Comparison of ENCODE assay signal across 23 cellular contexts in the genomic region with DNA sequence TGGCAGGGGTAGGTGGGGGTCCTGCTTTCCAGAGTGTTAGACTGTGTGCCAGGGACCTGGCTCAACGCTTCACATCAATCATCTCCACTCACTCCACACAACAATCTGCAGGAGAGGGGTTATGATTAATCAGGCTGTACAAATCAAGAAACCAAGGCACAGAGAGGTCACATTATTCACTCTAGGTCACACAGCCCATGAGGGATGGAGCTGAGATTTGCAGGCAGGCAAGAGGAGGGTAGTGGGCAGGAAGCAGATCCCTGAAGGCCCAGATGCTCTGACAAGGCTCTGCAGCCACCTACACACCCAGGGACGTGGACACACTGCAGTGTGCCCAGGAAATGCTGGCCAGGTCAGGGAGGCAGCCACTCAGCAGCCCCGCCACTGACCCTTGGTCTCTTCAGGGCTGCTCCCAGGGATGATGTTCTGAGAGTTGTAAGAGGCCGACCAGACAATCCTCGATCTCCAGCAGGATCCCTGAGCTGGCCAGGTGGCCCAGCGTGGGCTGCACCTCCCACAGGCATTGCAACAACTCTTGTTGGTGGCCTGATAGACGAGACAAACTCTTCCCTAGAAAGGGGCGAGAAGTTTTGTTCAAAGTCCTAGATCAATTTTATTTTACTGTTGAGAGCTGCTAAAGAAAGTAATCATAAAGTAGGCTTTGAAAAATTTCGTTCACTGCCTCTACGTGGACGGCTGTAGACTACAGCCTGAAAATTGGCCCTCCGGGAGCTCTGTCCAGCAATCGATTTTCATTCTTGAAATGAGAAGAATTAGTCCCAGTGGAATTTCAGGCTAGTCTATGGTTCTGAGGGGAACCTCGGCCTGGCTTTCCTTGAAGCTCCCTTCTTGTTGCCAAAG. TPM values are rescaled to one million over a fixed set of nuclear protein-coding genes. Genes with fewer than 3 reads are reported as not detected.
A peak's percentile ranks its signal among the peaks of the same experiment; 100 is the strongest.
DNase-seq lines count a peak whose midpoint lies in the region; TF ChIP-seq lines count a peak whose summit lies in the region.
"Had no signal": no experiment of that assay in that cellular context is flagged by ENCODE, and none has a peak within 500 bp of the region (broad histone marks: within the 10 kb centered on the region; RNA-seq: fewer than 3 reads in every experiment).

No MANE protein-coding gene starts in this region.

- H3K4me1 ChIP-seq in CD4-positive, alpha-beta memory T cell (ENCODE audit: insufficient read depth, low read length) = peaks cover 17% of the 10 kb centered on the region
- peaks cover 21% of the 10 kb centered on the region for H3K4me1 ChIP-seq in Loucy (ENCODE audit: insufficient read depth, low read length, poor library complexity, severe bottlenecking)
- H3K4me1 ChIP-seq in osteoblast (ENCODE audit: insufficient read depth, low read length) = no peaks in the 10 kb centered on the region
- H3K4me1 ChIP-seq in adrenal gland (replicated peaks in 1 of 2) = peaks cover 0 to 5% of the 10 kb centered on the region in 2 donors

- H3K27ac Mint-ChIP-seq in CD4-positive, alpha-beta memory T cell = peak overlapping the region in 6 of 7 donors; percentile 43 to 77 (median 58)
- H3K27ac Mint-ChIP-seq in dendritic cell treated with granulocyte-macrophage colony-stimulating factor and Interleukin-4, amounts not matched to agents 40 ng/mL and 50 ng/mL, for 4 days = peak overlapping the region; percentile 71
- H3K27ac Mint-ChIP-seq: stimulated activated naive B cell treated with anti-CD40 and anti-IgM and Interleukin-4, amounts not matched to agents 10 μg/mL and 1 μg/mL and 100 μg/mL, for 72 hours had no signal

- DNase-seq in CD4-positive, alpha-beta memory T cell = no peak
- DNase-seq in osteoblast (ENCODE audit: insufficient read length, low spot score, missing footprints) (peak; percentile 61), HUDEP-2 (lab: John Stamatoyannopoulos, UW; ENCODE audit: unreplicated experiment in 76 of 76) (no peak), adrenal gland (no peak)
- DNase-seq in stimulated activated CD8-positive, alpha-beta memory T cell treated with anti-CD3 and anti-CD28 coated beads, Interleukin-4, amount 100 ng/mL, for 48 hours = no peak
- DNase-seq: activated CD4-positive, alpha-beta T cell treated with anti-CD3 and anti-CD28 coated beads for 1 hour; activated effector memory CD4-positive, alpha-beta T cell treated with Interleukin-2 at 50 U/mL for 16 hours; CD8-positive, alpha-beta T cell; cerebellar nuclear complex; DMS153; islet precursor cell; NCI-H1436; NCI-H2107; NCI-H446; NCI-H82; pancreas; stimulated activated CD4-positive, alpha-beta T cell treated with anti-CD3 and anti-CD28 coated beads, Interleukin-12 subunit alpha, Interleukin-12 subunit beta, amount 100 ng/mL, for 4 hours; stimulated activated CD4-positive, alpha-beta T cell treated with anti-CD3 and anti-CD28 coated beads, Interleukin-4, amount 100 ng/mL, for 1 hour; stimulated activated naive B cell treated with anti-CD40 and anti-IgM and Interleukin-4, amounts not matched to agents 10 μg/mL and 1 μg/mL and 100 μg/mL, for 72 hours had no signal

- H4K20me1 ChIP-seq in Loucy (ENCODE audit: insufficient read depth, low read length, poor library complexity, severe bottlenecking) = no peaks in the 10 kb centered on the region
- H4K20me1 ChIP-seq in osteoblast (ENCODE audit: insufficient read depth, low read length) = peaks cover 2% of the 10 kb centered on the region

- POLR2A ChIA-PET in CD4-positive, alpha-beta memory T cell (lab: Charles Lee; ENCODE audit: partially characterized antibody) = interaction anchor here (15.7 kb wide), 1 partner anchor 30 kb away, joined by 394 read pairs; no protein-coding TSS in a partner anchor

- H3K9me3 Mint-ChIP-seq in CD4-positive, alpha-beta memory T cell = no peaks in the 10 kb centered on the region
- no peaks in the 10 kb centered on the region for H3K9me3 Mint-ChIP-seq in dendritic cell treated with granulocyte-macrophage colony-stimulating factor and Interleukin-4, amounts not matched to agents 40 ng/mL and 50 ng/mL, for 4 days
- H3K9me3 Mint-ChIP-seq: activated CD4-positive, alpha-beta memory T cell treated with anti-CD3 and anti-CD28 coated beads, Interleukin-2, amount 10 ng/mL, durations not matched to agents 7 days and 5 days; CD8-positive, alpha-beta T cell; stimulated activated naive B cell treated with anti-CD40 and anti-IgM and Interleukin-4, amounts not matched to agents 10 μg/mL and 1 μg/mL and 100 μg/mL, for 72 hours had no signal

- H3K4me2 ChIP-seq in Loucy (ENCODE audit: low read depth, low read length, poor library complexity, severe bottlenecking) (peak overlapping the region; percentile 49), osteoblast (ENCODE audit: insufficient read depth, low read length) (no peak overlapping the region)
- H3K4me2 ChIP-seq: KMS-11 had no signal

- no peak overlapping the region for H2AFZ ChIP-seq in Loucy (ENCODE audit: low read length)
- no peak overlapping the region for H2AFZ ChIP-seq in osteoblast (ENCODE audit: low read length)

- 76 to 88% (median 86%) methylated on average over 10 to 14 of the region's 14 CpGs for WGBS in adrenal gland, 4 donors

- H3K27me3 ChIP-seq in CD4-positive, alpha-beta memory T cell (ENCODE audit: insufficient read depth, low read length) = no peaks in the 10 kb centered on the region
- no peaks in the 10 kb centered on the region for H3K27me3 ChIP-seq in Loucy (ENCODE audit: insufficient read depth, low read length, poor library complexity, severe bottlenecking)
- H3K27me3 ChIP-seq in osteoblast (ENCODE audit: insufficient read depth, low read length) = no peaks in the 10 kb centered on the region
- no peaks in the 10 kb centered on the region for H3K27me3 ChIP-seq in adrenal gland
- H3K27me3 ChIP-seq: pancreas had no signal

- H3K36me3 ChIP-seq in CD4-positive, alpha-beta memory T cell (ENCODE audit: insufficient read depth, low read length) = no peaks in the 10 kb centered on the region
- no peaks in the 10 kb centered on the region for H3K36me3 ChIP-seq in Loucy (ENCODE audit: insufficient read depth, low read length)
- H3K36me3 ChIP-seq in osteoblast (ENCODE audit: insufficient read depth, low read length) = no peaks in the 10 kb centered on the region
- H3K36me3 ChIP-seq in adrenal gland (replicated peaks in 1 of 2) = no peaks in the 10 kb centered on the region
- H3K36me3 ChIP-seq: pancreas had no signal

- TF ChIP-seq CTCF in Loucy (conservative IDR thresholded peaks at IDR 0.05; ENCODE audit: low read length) = no peak
- TF ChIP-seq CTCF in osteoblast (IDR thresholded peaks at IDR 0.05; ENCODE audit: extremely low read depth, low read depth, low read length) = no peak
- TF ChIP-seq CTCF in adrenal gland (IDR thresholded peaks at IDR 0.05) = no peak

- peaks cover 0 to 6% of the 10 kb centered on the region in 2 donors for H3K36me3 Mint-ChIP-seq in CD4-positive, alpha-beta memory T cell
- peaks cover 7% of the 10 kb centered on the region for H3K36me3 Mint-ChIP-seq in dendritic cell treated with granulocyte-macrophage colony-stimulating factor and Interleukin-4, amounts not matched to agents 40 ng/mL and 50 ng/mL, for 4 days (ENCODE audit: low read depth)

- H3K4me3 ChIP-seq in CD4-positive, alpha-beta memory T cell (ENCODE audit: low read length in 2 of 2) = no peak overlapping the region
- no peak overlapping the region for H3K4me3 ChIP-seq in Loucy (ENCODE audit: low read length, poor library complexity, severe bottlenecking)
- no peak overlapping the region for H3K4me3 ChIP-seq in osteoblast (ENCODE audit: insufficient read depth, low read length)
- H3K4me3 ChIP-seq in adrenal gland = no peak overlapping the region
- H3K4me3 ChIP-seq: pancreas had no signal

- H3K4me3 Mint-ChIP-seq in CD4-positive, alpha-beta memory T cell = peak overlapping the region in 1 of 8 donors; percentile 2
- H3K4me3 Mint-ChIP-seq in dendritic cell treated with granulocyte-macrophage colony-stimulating factor and Interleukin-4, amounts not matched to agents 40 ng/mL and 50 ng/mL, for 4 days = no peak overlapping the region
- H3K4me3 Mint-ChIP-seq: activated CD4-positive, alpha-beta memory T cell treated with anti-CD3 and anti-CD28 coated beads, Interleukin-2, amount 10 ng/mL, durations not matched to agents 7 days and 5 days; CD8-positive, alpha-beta T cell; stimulated activated naive B cell treated with anti-CD40 and anti-IgM and Interleukin-4, amounts not matched to agents 10 μg/mL and 1 μg/mL and 100 μg/mL, for 72 hours had no signal

- no peaks in the 10 kb centered on the region; the same call in 1 of the 2 replicates for H3F3A ChIP-seq in Loucy (ENCODE audit: low read depth)

- no peak overlapping the region for H3K9ac ChIP-seq in Loucy (ENCODE audit: low read depth, low read length, poor library complexity, severe bottlenecking)
- H3K9ac ChIP-seq: KMS-11 had no signal

- no peaks in the 10 kb centered on the region for H3K9me3 ChIP-seq in CD4-positive, alpha-beta memory T cell (ENCODE audit: control insufficient read depth in 1 of 2, low read length in 2 of 2)
- H3K9me3 ChIP-seq in Loucy (ENCODE audit: insufficient read depth, low read depth, low read length) (no peaks in the 10 kb centered on the region), osteoblast (ENCODE audit: low read depth, low read length) (no peaks in the 10 kb centered on the region), adrenal gland (replicated peaks in 1 of 3) (no peaks in the 10 kb centered on the region)
- H3K9me3 ChIP-seq: pancreas had no signal

- intact Hi-C loops in CD4-positive, alpha-beta memory T cell (cut with micrococcal nuclease) = no loop called here
- intact Hi-C loops in dendritic cell treated with granulocyte-macrophage colony-stimulating factor and Interleukin-4, amounts not matched to agents 40 ng/mL and 50 ng/mL, for 4 days (cut with micrococcal nuclease) = no loop called here
- intact Hi-C loops in adrenal gland (cut with DNase I) = loop anchor here in 1 of 2 donors (5.0 to 10.0 kb wide), 2 partner anchors 64 to 123 kb away; no protein-coding TSS in a partner anchor

- TF ChIP-seq POLR2A in adrenal gland (IDR thresholded peaks at IDR 0.05) = no peak

- peaks cover 2% of the 10 kb centered on the region for H3K79me2 ChIP-seq in Loucy (ENCODE audit: insufficient read depth, low read length)
- H3K79me2 ChIP-seq in osteoblast (ENCODE audit: insufficient read depth, low read length) = peaks cover 2% of the 10 kb centered on the region

- no peaks in the 10 kb centered on the region for H3K27me3 Mint-ChIP-seq in CD4-positive, alpha-beta memory T cell
- H3K27me3 Mint-ChIP-seq in dendritic cell treated with granulocyte-macrophage colony-stimulating factor and Interleukin-4, amounts not matched to agents 40 ng/mL and 50 ng/mL, for 4 days = peaks cover 20% of the 10 kb centered on the region
- H3K27me3 Mint-ChIP-seq: stimulated activated naive B cell treated with anti-CD40 and anti-IgM and Interleukin-4, amounts not matched to agents 10 μg/mL and 1 μg/mL and 100 μg/mL, for 72 hours had no signal

- H3K9me2 ChIP-seq in Loucy (replicated peaks; ENCODE audit: low read depth, low read length) = no peaks in the 10 kb centered on the region

- peaks cover 12 to 37% (median 22%) of the 10 kb centered on the region in 4 donors for H3K4me1 Mint-ChIP-seq in CD4-positive, alpha-beta memory T cell
- H3K4me1 Mint-ChIP-seq in dendritic cell treated with granulocyte-macrophage colony-stimulating factor and Interleukin-4, amounts not matched to agents 40 ng/mL and 50 ng/mL, for 4 days (ENCODE audit: low read depth) = peaks cover 66% of the 10 kb centered on the region

- H3K27ac ChIP-seq in CD4-positive, alpha-beta memory T cell (ENCODE audit: low read depth, low read length) = no peak overlapping the region
- H3K27ac ChIP-seq in osteoblast (ENCODE audit: low read depth, low read length) (no peak overlapping the region), adrenal gland (no peak overlapping the region)
- H3K27ac ChIP-seq: KMS-11, pancreas had no signal

- CTCF ChIA-PET in CD4-positive, alpha-beta memory T cell (lab: Charles Lee; ENCODE audit: partially characterized antibody) = interaction anchor here (1.0 to 8.4 kb wide), 7 partner anchors 30 to 502 kb away, joined by 3 to 124 read pairs (median 7); no protein-coding TSS in a partner anchor

RNA-seq across cellular contexts. Expression of gene SLC6A6, which starts 4.2 kb away (rescaled TPM):
- total RNA-seq in CD4-positive, alpha-beta memory T cell = 10 to 100 TPM; 50.6 to 51.8 TPM
- 1 to 10 TPM; 3.8 to 8.8 TPM for polyA plus RNA-seq in CD4-positive, alpha-beta memory T cell
- total RNA-seq in osteoblast (76.6 and 86.5 TPM in 2 replicates), adrenal gland (100 to 1,000 TPM in 3 of 8 donors, 10 to 100 TPM in 5; 71.8 to 197 (median 90.6) TPM)
- 10 to 100 TPM; 10.6 to 80.8 (median 13.0) TPM for polyA plus RNA-seq in adrenal gland
